ENCODE assay signal across 8 cellular contexts in genomic region chr4:139978692-139979091, GRCh38.
DNase-seq lines count a peak whose midpoint lies in the region; ATAC-seq and TF ChIP-seq lines count a peak whose summit lies in the region.

No MANE protein-coding gene starts in this region.

- no peaks in the 10 kb centered on the region for H3K27me3 Mint-ChIP-seq in activated B cell treated with CpG ODN at 0.5 μM for 24 hours
- H3K27me3 Mint-ChIP-seq in WTC11 (ENCODE audit: low read depth): peaks cover 9% of the 10 kb centered on the region

- peak overlapping the region; percentile 65 for H3K4me3 Mint-ChIP-seq in activated B cell treated with CpG ODN at 0.5 μM for 24 hours
- H3K4me3 Mint-ChIP-seq in WTC11: no peak overlapping the region

- intact Hi-C loops in activated B cell treated with CpG ODN at 0.5 μM for 24 hours (cut with micrococcal nuclease): loop anchor here (2.0 kb wide), 1 partner anchor 74 kb away; no protein-coding TSS in a partner anchor

- DNase-seq in DMS79 (lab: John Stamatoyannopoulos, UW) (peak; percentile 46), GM19238 (ENCODE audit: insufficient read length, low spot score) (peak; percentile 36), activated B cell treated with CpG ODN at 0.5 μM for 24 hours (peak; percentile 33), WTC11 (ENCODE audit: low spot score) (no peak), NCI-H82 treated with DMSO at 0.1 percent for 48 hours (lab: John Stamatoyannopoulos, UW; ENCODE audit: unreplicated experiment) (no peak), activated gamma-delta T cell (lab: John Stamatoyannopoulos, UW) (no peak), NCI-H1436 (lab: John Stamatoyannopoulos, UW) (no peak)

- no peaks in the 10 kb centered on the region for H3K9me3 Mint-ChIP-seq in activated B cell treated with CpG ODN at 0.5 μM for 24 hours
- H3K9me3 Mint-ChIP-seq in WTC11: peaks cover 4% of the 10 kb centered on the region; the same call in 1 of the 2 replicates

- TF ChIP-seq CTCF in activated B cell treated with CpG ODN at 0.5 μM for 24 hours (IDR thresholded peaks at IDR 0.05) (no peak), WTC11 (IDR thresholded peaks at IDR 0.05) (no peak)

- H3K36me3 Mint-ChIP-seq in activated B cell treated with CpG ODN at 0.5 μM for 24 hours (ENCODE audit: low read depth) (no peaks in the 10 kb centered on the region), WTC11 (no peaks in the 10 kb centered on the region; the same call in 1 of the 2 replicates)

- POLR2A ChIA-PET in activated B cell treated with CpG ODN at 0.5 μM for 24 hours (lab: Charles Lee) (no interaction called here), WTC11 (lab: Charles Lee) (no interaction called here)

- CTCF ChIA-PET in activated B cell treated with CpG ODN at 0.5 μM for 24 hours (lab: Charles Lee): no interaction called here
- CTCF ChIA-PET in WTC11 (lab: Charles Lee): interaction anchor here (1.5 kb wide), 1 partner anchor 86 kb away, joined by 4 read pairs; no protein-coding TSS in a partner anchor

- H3K4me1 Mint-ChIP-seq in activated B cell treated with CpG ODN at 0.5 μM for 24 hours (peaks cover 55% of the 10 kb centered on the region), WTC11 (no peaks in the 10 kb centered on the region)

- H3K27ac Mint-ChIP-seq in activated B cell treated with CpG ODN at 0.5 μM for 24 hours (peak overlapping the region; percentile 65), WTC11 (no peak overlapping the region)

- ATAC-seq in HG03108 (IDR thresholded peaks at IDR 0.05; ENCODE audit: unreplicated experiment) (peak; percentile 93), activated B cell treated with CpG ODN at 0.5 μM for 24 hours (ENCODE audit: low read depth) (peak; percentile 87), WTC11 (no peak)

TF ChIP-seq in WTC11, 78 proteins besides CTCF, POLR2A, EP300 and RAD21:
- TF ChIP-seq GTF2I (CRISPR knock-in tag; conservative IDR thresholded peaks at IDR 0.05) (no peak), NFATC4 (CRISPR knock-in tag; IDR thresholded peaks at IDR 0.05) (no peak)

Comparison
In these comparisons a context has a peak if more than half of its experiments do, and no peak if none do; other contexts are left out.
1. DNase-seq: peak in DMS79 (single experiment), GM19238 (single experiment) and activated B cell treated with CpG ODN at 0.5 μM for 24 hours (single experiment); none in WTC11 (single experiment), NCI-H82 treated with DMSO at 0.1 percent for 48 hours (single experiment), activated gamma-delta T cell (single experiment) and NCI-H1436 (single experiment).